In the genomic region with DNA sequence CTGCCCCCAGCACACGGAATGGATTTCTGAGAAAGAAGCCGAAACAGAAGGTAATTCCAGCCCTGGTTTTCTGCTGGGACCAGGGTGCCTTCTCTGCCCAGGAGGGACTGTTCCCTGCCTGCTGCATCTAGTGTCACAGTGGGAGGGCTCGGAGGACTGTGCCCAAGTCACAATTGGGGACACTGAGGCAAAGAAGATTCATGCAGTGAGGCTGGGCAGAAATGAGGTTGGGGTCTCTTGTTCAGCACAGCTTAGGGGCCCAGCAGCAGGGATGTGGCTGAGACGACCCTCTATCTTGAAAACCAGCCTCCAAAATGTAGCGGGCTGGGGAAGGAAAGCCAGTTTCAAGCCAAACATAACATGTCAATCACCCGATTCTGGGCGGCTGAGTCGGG, we compare ENCODE assay signal across 11 cellular contexts. TPM values are rescaled to one million over a fixed set of nuclear protein-coding genes. Genes with fewer than 3 reads are reported as not detected.
DNase-seq lines count a peak whose midpoint lies in the region; ATAC-seq and TF ChIP-seq lines count a peak whose summit lies in the region.
"Had no signal": no experiment of that assay in that cellular context is flagged by ENCODE, and none has a peak within 500 bp of the region (broad histone marks: within the 10 kb centered on the region; RNA-seq: fewer than 3 reads in every experiment).

No MANE protein-coding gene starts in this region.

- no peak overlapping the region for H3K4ac ChIP-seq in mesenchymal stem cell (ENCODE audit: low read depth in 1 of 2, low read length in 2 of 2)

- no peak overlapping the region for H2AK5ac ChIP-seq in mesenchymal stem cell (ENCODE audit: low read length, severe bottlenecking)

- no peaks in the 10 kb centered on the region for H3K9me3 ChIP-seq in left ventricle myocardium inferior (replicated peaks)
- no peaks in the 10 kb centered on the region for H3K9me3 ChIP-seq in mesenchymal stem cell (ENCODE audit: control insufficient read depth, low read length)
- H3K9me3 ChIP-seq in upper lobe of right lung, result no peaks in the 10 kb centered on the region
- H3K9me3 ChIP-seq: BE2C, testis had no signal

- intact Hi-C loops in left ventricle myocardium inferior (cut with micrococcal nuclease) (no loop called here), Right ventricle myocardium inferior (cut with DNase I) (no loop called here), upper lobe of right lung (cut with DNase I) (no loop called here)
- intact Hi-C loops in activated T-helper 1 cell treated with anti-CD3 and anti-CD28 coated beads, Interleukin-12 subunit alpha, Interleukin-12 subunit beta, Interleukin-2, Interleukin-4 antibody, amounts not matched to agents 30 ng/mL and 10 ng/mL and 1 ng/mL, durations not matched to agents 14 hours and 24 hours and 36 hours (cut with micrococcal nuclease), result loop anchor here (1.0 kb wide), 5 partner anchors 24 to 199 kb away; a partner anchor contains a TSS

- H3K14ac ChIP-seq in mesenchymal stem cell (ENCODE audit: low read length in 2 of 2), result no peak overlapping the region

- H2BK5ac ChIP-seq in mesenchymal stem cell (ENCODE audit: low read depth, low read length, poor library complexity, severe bottlenecking), result no peak overlapping the region

- H3K36me3 Mint-ChIP-seq in activated T-helper 1 cell treated with anti-CD3 and anti-CD28 coated beads, Interleukin-12 subunit alpha, Interleukin-12 subunit beta, Interleukin-2, Interleukin-4 antibody, amounts not matched to agents 30 ng/mL and 10 ng/mL and 1 ng/mL, durations not matched to agents 14 hours and 24 hours and 36 hours (ENCODE audit: low read depth), result peaks cover 43% of the 10 kb centered on the region

- no peak overlapping the region for H4K8ac ChIP-seq in mesenchymal stem cell (ENCODE audit: low read length)

- peak overlapping the region; percentile 100 for H3K4me3 Mint-ChIP-seq in activated T-helper 1 cell treated with anti-CD3 and anti-CD28 coated beads, Interleukin-12 subunit alpha, Interleukin-12 subunit beta, Interleukin-2, Interleukin-4 antibody, amounts not matched to agents 30 ng/mL and 10 ng/mL and 1 ng/mL, durations not matched to agents 14 hours and 24 hours and 36 hours

- no peaks in the 10 kb centered on the region for H3K36me3 ChIP-seq in left ventricle myocardium inferior
- H3K36me3 ChIP-seq in mesenchymal stem cell (ENCODE audit: control insufficient read depth in 1 of 2, insufficient read depth in 2 of 2, low read depth in 1 of 2, low read length in 2 of 2), result no peaks in the 10 kb centered on the region
- no peaks in the 10 kb centered on the region for H3K36me3 ChIP-seq in upper lobe of right lung
- H3K36me3 ChIP-seq: BE2C had no signal

- peaks cover 74% of the 10 kb centered on the region for H3K4me1 Mint-ChIP-seq in activated T-helper 1 cell treated with anti-CD3 and anti-CD28 coated beads, Interleukin-12 subunit alpha, Interleukin-12 subunit beta, Interleukin-2, Interleukin-4 antibody, amounts not matched to agents 30 ng/mL and 10 ng/mL and 1 ng/mL, durations not matched to agents 14 hours and 24 hours and 36 hours (ENCODE audit: low read depth)

- H3K4me3 ChIP-seq in left ventricle myocardium inferior (peak overlapping the region; percentile 31), mesenchymal stem cell (ENCODE audit: insufficient read depth in 1 of 2, low read depth in 1 of 2, low read length in 2 of 2) (no peak overlapping the region), upper lobe of right lung (peak overlapping the region; percentile 31)
- H3K4me3 ChIP-seq: testis had no signal

- no peak overlapping the region for H2BK12ac ChIP-seq in mesenchymal stem cell (ENCODE audit: low read length in 2 of 2)

- TF ChIP-seq CTCF in left ventricle myocardium inferior (IDR thresholded peaks at IDR 0.05; ENCODE audit: borderline replicate concordance) (no peak), upper lobe of right lung (IDR thresholded peaks at IDR 0.05) (no peak)

- no peak for ATAC-seq in Right ventricle myocardium inferior
- ATAC-seq in upper lobe of right lung, result no peak

- no peak for DNase-seq in left ventricle myocardium inferior
- no peak for DNase-seq in Right ventricle myocardium inferior (ENCODE audit: missing footprints)
- DNase-seq in activated T-helper 1 cell treated with anti-CD3 and anti-CD28 coated beads, Interleukin-12 subunit alpha, Interleukin-12 subunit beta, Interleukin-2, Interleukin-4 antibody, amounts not matched to agents 30 ng/mL and 10 ng/mL and 1 ng/mL, durations not matched to agents 14 hours and 24 hours and 36 hours (ENCODE audit: low spot score), result no peak
- no peak for DNase-seq in mesenchymal stem cell
- no peak for DNase-seq in upper lobe of right lung
- DNase-seq in effector CD4-positive, alpha-beta T cell, result no peak
- DNase-seq in globus pallidus (ENCODE audit: low spot score), result no peak
- DNase-seq in NCI-H187 treated with DMSO at 0.1 percent for 48 hours (lab: John Stamatoyannopoulos, UW), result no peak
- DNase-seq: BE2C, NCI-H1092, testis had no signal

- no peaks in the 10 kb centered on the region for H3K79me1 ChIP-seq in mesenchymal stem cell (replicated peaks; ENCODE audit: low read length, poor library complexity, severe bottlenecking)

- no peaks in the 10 kb centered on the region for H3K9me3 Mint-ChIP-seq in activated T-helper 1 cell treated with anti-CD3 and anti-CD28 coated beads, Interleukin-12 subunit alpha, Interleukin-12 subunit beta, Interleukin-2, Interleukin-4 antibody, amounts not matched to agents 30 ng/mL and 10 ng/mL and 1 ng/mL, durations not matched to agents 14 hours and 24 hours and 36 hours

- H3K4me1 ChIP-seq in left ventricle myocardium inferior, result peaks cover 17% of the 10 kb centered on the region
- peaks cover 8% of the 10 kb centered on the region for H3K4me1 ChIP-seq in mesenchymal stem cell (ENCODE audit: control insufficient read depth, insufficient read depth, low read depth, low read length)
- peaks cover 17% of the 10 kb centered on the region for H3K4me1 ChIP-seq in upper lobe of right lung
- H3K4me1 ChIP-seq: BE2C had no signal

- H3K23ac ChIP-seq in mesenchymal stem cell (ENCODE audit: low read length in 2 of 2), result no peak overlapping the region

- H3K4me2 ChIP-seq in mesenchymal stem cell (ENCODE audit: low read length, poor library complexity, severe bottlenecking), result no peak overlapping the region

- H3K27ac Mint-ChIP-seq in activated T-helper 1 cell treated with anti-CD3 and anti-CD28 coated beads, Interleukin-12 subunit alpha, Interleukin-12 subunit beta, Interleukin-2, Interleukin-4 antibody, amounts not matched to agents 30 ng/mL and 10 ng/mL and 1 ng/mL, durations not matched to agents 14 hours and 24 hours and 36 hours, result peak overlapping the region; percentile 100

- no peak overlapping the region for H4K91ac ChIP-seq in mesenchymal stem cell (ENCODE audit: low read length)

- no peak overlapping the region for H2BK120ac ChIP-seq in mesenchymal stem cell (ENCODE audit: low read depth, low read length)

- H3K9ac ChIP-seq in mesenchymal stem cell (ENCODE audit: low read length), result peak overlapping the region; percentile 1

- peaks cover 61% of the 10 kb centered on the region for H3K27me3 ChIP-seq in left ventricle myocardium inferior (ENCODE audit: low read depth)
- H3K27me3 ChIP-seq in mesenchymal stem cell (ENCODE audit: control insufficient read depth in 1 of 2, insufficient read depth in 1 of 2, low read length in 2 of 2), result peaks cover 12 to 27% of the 10 kb centered on the region in 2 experiments
- H3K27me3 ChIP-seq in upper lobe of right lung, result no peaks in the 10 kb centered on the region
- H3K27me3 ChIP-seq: BE2C, testis had no signal

- no peak overlapping the region for H3K18ac ChIP-seq in mesenchymal stem cell (ENCODE audit: low read depth in 1 of 2, low read length in 2 of 2)

- WGBS in mesenchymal stem cell, result 83% methylated on average over 8 of the region's 8 CpGs

- no peaks in the 10 kb centered on the region for H3K27me3 Mint-ChIP-seq in activated T-helper 1 cell treated with anti-CD3 and anti-CD28 coated beads, Interleukin-12 subunit alpha, Interleukin-12 subunit beta, Interleukin-2, Interleukin-4 antibody, amounts not matched to agents 30 ng/mL and 10 ng/mL and 1 ng/mL, durations not matched to agents 14 hours and 24 hours and 36 hours (ENCODE audit: insufficient read depth)

- no peak overlapping the region for H3K27ac ChIP-seq in left ventricle myocardium inferior (replicated peaks)
- H3K27ac ChIP-seq in mesenchymal stem cell (ENCODE audit: low read length, poor library complexity, severe bottlenecking), result no peak overlapping the region
- no peak overlapping the region for H3K27ac ChIP-seq in upper lobe of right lung
- H3K27ac ChIP-seq: testis had no signal

- no peak overlapping the region for H2BK15ac ChIP-seq in mesenchymal stem cell (ENCODE audit: low read depth, poor library complexity, severe bottlenecking)

- H2AFZ ChIP-seq in mesenchymal stem cell (ENCODE audit: low read depth, low read length), result no peak overlapping the region

RNA-seq across cellular contexts. Expression of a gene that starts 0.6 kb away (rescaled TPM):
- total RNA-seq in left ventricle myocardium inferior (0.05 TPM), Right ventricle myocardium inferior (0.14 TPM), upper lobe of right lung (3.9 TPM)
- total RNA-seq in activated T-helper 1 cell treated with anti-CD3 and anti-CD28 coated beads, Interleukin-12 subunit alpha, Interleukin-12 subunit beta, Interleukin-2, Interleukin-4 antibody, amounts not matched to agents 30 ng/mL and 10 ng/mL and 1 ng/mL, durations not matched to agents 14 hours and 24 hours and 36 hours, result 101 and 104 TPM in 2 replicates
- polyA plus RNA-seq in mesenchymal stem cell (2013, experiment 1 of 2), result 1.6 TPM
- 1.6 TPM for polyA plus RNA-seq in mesenchymal stem cell (2013, experiment 2 of 2)

Comparison
In these comparisons a context has a peak if more than half of its experiments do, and no peak if none do; other contexts are left out.
1. H3K4me3 ChIP-seq: peak in left ventricle myocardium inferior (single experiment) and upper lobe of right lung (single experiment); none in mesenchymal stem cell (0 of 2).
2. RNA of a gene that starts 0.6 kb away (total RNA-seq): 101 to 104 TPM in activated T-helper 1 cell treated with anti-CD3 and anti-CD28 coated beads, Interleukin-12 subunit alpha, Interleukin-12 subunit beta, Interleukin-2, Interleukin-4 antibody, amounts not matched to agents 30 ng/mL and 10 ng/mL and 1 ng/mL, durations not matched to agents 14 hours and 24 hours and 36 hours; 3.9 TPM in upper lobe of right lung (single experiment), 0.14 TPM in Right ventricle myocardium inferior (single experiment) and 0.05 TPM in left ventricle myocardium inferior (single experiment); every median in the first group is over 10 times any median in the second.